In the genomic region with DNA sequence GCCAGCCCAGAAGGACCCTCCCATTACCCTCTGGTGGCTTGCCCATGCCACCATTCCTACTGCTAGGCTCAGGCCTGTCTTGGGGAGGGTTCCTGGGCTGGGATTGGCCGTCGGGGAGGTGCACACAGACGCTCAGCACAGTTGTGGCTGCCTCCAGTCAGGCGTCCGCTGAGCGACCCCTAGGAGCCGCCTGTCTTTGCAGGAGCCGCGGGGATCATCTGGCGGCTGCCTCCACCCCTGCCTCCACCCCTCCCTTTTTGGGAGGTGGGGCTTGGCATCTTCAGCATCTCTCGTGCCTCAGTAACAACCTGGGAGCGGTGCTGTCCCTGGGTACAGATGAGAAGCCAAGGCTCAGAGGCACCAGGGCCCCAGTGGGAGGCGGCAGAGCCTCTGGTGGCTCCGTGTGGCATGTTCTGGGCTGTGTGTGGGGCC, we compare ENCODE assay signal across 8 cellular contexts.
DNase-seq lines count a peak whose midpoint lies in the region; ATAC-seq and TF ChIP-seq lines count a peak whose summit lies in the region.

No MANE protein-coding gene starts in this region.

- H3K4me1 ChIP-seq in NT2/D1 (ENCODE audit: insufficient read depth, insufficient read length), result peaks cover 35% of the 10 kb centered on the region
- H3K4me1 ChIP-seq in rectal smooth muscle tissue (ENCODE audit: control insufficient read depth, insufficient read depth, low read length), result peaks cover 20% of the 10 kb centered on the region

- no peak for ATAC-seq in HG03432 (IDR thresholded peaks at IDR 0.05; ENCODE audit: unreplicated experiment)

- H3K4me3 ChIP-seq in NT2/D1 (ENCODE audit: insufficient read length, low read depth) (no peak overlapping the region), rectal smooth muscle tissue (ENCODE audit: low read length) (peak overlapping the region; percentile 18), brain microvascular endothelial cell (ENCODE audit: low read depth, low read length) (no peak overlapping the region)

- in situ Hi-C loops in brain microvascular endothelial cell (cut with HindIII; ENCODE audit: low pct_ligation_motif_present, low sequenced_read_pairs), result no loop called here

- H3K9me3 ChIP-seq in NT2/D1 (ENCODE audit: insufficient read depth, low read length), result no peaks in the 10 kb centered on the region

- no peaks in the 10 kb centered on the region for H3K36me3 ChIP-seq in NT2/D1 (ENCODE audit: insufficient read depth, insufficient read length, low read length)
- H3K36me3 ChIP-seq in rectal smooth muscle tissue (ENCODE audit: control insufficient read depth, insufficient read depth, low read length), result no peaks in the 10 kb centered on the region
- H3K36me3 ChIP-seq in brain microvascular endothelial cell (replicated peaks), result no peaks in the 10 kb centered on the region

- TF ChIP-seq CTCF in brain microvascular endothelial cell (IDR thresholded peaks at IDR 0.05; ENCODE audit: low read depth, low read length, missing control alignments), result no peak

- H3K27me3 ChIP-seq in NT2/D1 (ENCODE audit: insufficient read depth, insufficient read length) (no peaks in the 10 kb centered on the region), rectal smooth muscle tissue (ENCODE audit: control insufficient read depth, insufficient read depth, low read length) (no peaks in the 10 kb centered on the region), brain microvascular endothelial cell (replicated peaks) (no peaks in the 10 kb centered on the region)

- H3K9ac ChIP-seq in NT2/D1 (ENCODE audit: insufficient read length, low read depth), result peak overlapping the region; percentile 36
- no peak overlapping the region for H3K9ac ChIP-seq in rectal smooth muscle tissue (ENCODE audit: low read length)

- peak overlapping the region; percentile 70 for H3K27ac ChIP-seq in rectal smooth muscle tissue (ENCODE audit: low read depth, low read length)
- no peak overlapping the region for H3K27ac ChIP-seq in brain microvascular endothelial cell

- DNase-seq in DMS79 treated with DMSO at 0.1 percent for 48 hours (lab: John Stamatoyannopoulos, UW), result peak; percentile 90
- no peak for DNase-seq in NT2/D1 (ENCODE audit: low read depth, low spot score)
- DNase-seq in fibroblast of gingiva (ENCODE audit: low read depth), result peak; percentile 70
- no peak for DNase-seq in brain microvascular endothelial cell
- no peak for DNase-seq in NCI-H2081 (lab: John Stamatoyannopoulos, UW)
- no peak for DNase-seq in activated CD4-positive, alpha-beta T cell treated with anti-CD3 and anti-CD28 coated beads, Interleukin-2, amount 50 U/mL, for 1 hour

Comparison
In these comparisons a context has a peak if more than half of its experiments do, and no peak if none do; other contexts are left out.
1. DNase-seq: peak in DMS79 treated with DMSO at 0.1 percent for 48 hours (single experiment) and fibroblast of gingiva (single experiment); none in NT2/D1 (single experiment), brain microvascular endothelial cell (single experiment), NCI-H2081 (0 of 2) and activated CD4-positive, alpha-beta T cell treated with anti-CD3 and anti-CD28 coated beads, Interleukin-2, amount 50 U/mL, for 1 hour (single experiment).